14 cellular contexts compared by ENCODE assay signal in genomic region chr16:84663433-84664101, GRCh38. TPM values are rescaled to one million over a fixed set of nuclear protein-coding genes. Genes with fewer than 3 reads are reported as not detected.
A peak's percentile ranks its signal among the peaks of the same experiment; 100 is the strongest.
DNase-seq lines count a peak whose midpoint lies in the region; ATAC-seq and TF ChIP-seq lines count a peak whose summit lies in the region.
"Had no signal": no experiment of that assay in that cellular context is flagged by ENCODE, and none has a peak within 500 bp of the region (broad histone marks: within the 10 kb centered on the region; RNA-seq: fewer than 3 reads in every experiment).

No MANE protein-coding gene starts in this region.

- no peak for TF ChIP-seq CTCF in type B pancreatic cell (conservative IDR thresholded peaks at IDR 0.05)
- TF ChIP-seq CTCF in dorsolateral prefrontal cortex (IDR thresholded peaks at IDR 0.05 in 54 of 56, conservative IDR thresholded peaks at IDR 0.05 in 2 of 56; ENCODE audit: low read depth in 1 of 56, partially characterized antibody in 56 of 56), result no peak
- no peak for TF ChIP-seq CTCF in suprapubic skin (IDR thresholded peaks at IDR 0.05)
- no peak for TF ChIP-seq CTCF in thyroid gland (IDR thresholded peaks at IDR 0.05)

- H3K27ac Mint-ChIP-seq in type B pancreatic cell, result no peak overlapping the region
- H3K27ac Mint-ChIP-seq: immature natural killer cell; nephron; T-helper 1 cell treated with Interleukin-12 subunit alpha and Interleukin-12 subunit beta and Interleukin-4 antibody, amounts not matched to agents 30 μg/mL and 1 μg/mL, for 36 hours had no signal

- no peaks in the 10 kb centered on the region for H3K9me3 Mint-ChIP-seq in type B pancreatic cell
- H3K9me3 Mint-ChIP-seq: immature natural killer cell; nephron; T-helper 1 cell treated with Interleukin-12 subunit alpha and Interleukin-12 subunit beta and Interleukin-4 antibody, amounts not matched to agents 30 μg/mL and 1 μg/mL, for 36 hours had no signal

- no peak overlapping the region for H2AFZ ChIP-seq in mesenchymal stem cell (ENCODE audit: low read depth, low read length)

- no peak overlapping the region for H3K4ac ChIP-seq in mesenchymal stem cell (ENCODE audit: low read depth in 1 of 2, low read length in 2 of 2)

- H2BK12ac ChIP-seq in mesenchymal stem cell (ENCODE audit: low read length in 2 of 2), result no peak overlapping the region

- H3K14ac ChIP-seq in mesenchymal stem cell (ENCODE audit: low read length in 2 of 2), result no peak overlapping the region

- no peak for TF ChIP-seq POLR2A in suprapubic skin (IDR thresholded peaks at IDR 0.05)
- TF ChIP-seq POLR2A in thyroid gland (IDR thresholded peaks at IDR 0.05), result no peak

- no peak overlapping the region for H3K9ac ChIP-seq in mesenchymal stem cell (ENCODE audit: low read length)

- H3K36me3 ChIP-seq in mesenchymal stem cell (ENCODE audit: control insufficient read depth in 1 of 2, insufficient read depth in 2 of 2, low read depth in 1 of 2, low read length in 2 of 2), result peaks cover 80 to 84% of the 10 kb centered on the region in 2 experiments
- H3K36me3 ChIP-seq in suprapubic skin, result peaks cover 79% of the 10 kb centered on the region
- H3K36me3 ChIP-seq in thyroid gland, result peaks cover 51 to 55% of the 10 kb centered on the region in 2 donors

- no peak overlapping the region for H3K23ac ChIP-seq in mesenchymal stem cell (ENCODE audit: low read length in 2 of 2)

- no peak overlapping the region for H2BK120ac ChIP-seq in mesenchymal stem cell (ENCODE audit: low read depth, low read length)

- H2BK15ac ChIP-seq in mesenchymal stem cell (ENCODE audit: low read depth, poor library complexity, severe bottlenecking), result no peak overlapping the region

- DNase-seq in mesenchymal stem cell (peak; percentile 69), type B pancreatic cell (ENCODE audit: extremely low spot score, unreplicated experiment) (no peak), dorsolateral prefrontal cortex (no peak), suprapubic skin (ENCODE audit: low spot score in 2 of 2) (no peak), thyroid gland (no peak)
- DNase-seq: immature natural killer cell, NCI-H226 had no signal

- H3K79me1 ChIP-seq in mesenchymal stem cell (replicated peaks; ENCODE audit: low read length, poor library complexity, severe bottlenecking), result peaks cover 54% of the 10 kb centered on the region

- peaks cover 21% of the 10 kb centered on the region for H3K36me3 Mint-ChIP-seq in type B pancreatic cell

- peaks cover 17% of the 10 kb centered on the region for H3K4me1 Mint-ChIP-seq in type B pancreatic cell (ENCODE audit: unreplicated experiment)
- H3K4me1 Mint-ChIP-seq: nephron had no signal

- H3K4me3 ChIP-seq in mesenchymal stem cell (ENCODE audit: insufficient read depth in 1 of 2, low read depth in 1 of 2, low read length in 2 of 2), result no peak overlapping the region
- H3K4me3 ChIP-seq in dorsolateral prefrontal cortex, result no peak overlapping the region
- no peak overlapping the region for H3K4me3 ChIP-seq in suprapubic skin
- H3K4me3 ChIP-seq in thyroid gland (replicated peaks in 1 of 3), result no peak overlapping the region
- H3K4me3 ChIP-seq: ascending aorta, tibial nerve had no signal

- no peak overlapping the region for H3K18ac ChIP-seq in mesenchymal stem cell (ENCODE audit: low read depth in 1 of 2, low read length in 2 of 2)

- no peaks in the 10 kb centered on the region for H3K27me3 Mint-ChIP-seq in type B pancreatic cell

- H4K91ac ChIP-seq in mesenchymal stem cell (ENCODE audit: low read length), result no peak overlapping the region

- peak; percentile 86 for ATAC-seq in GM18517 (IDR thresholded peaks at IDR 0.05; ENCODE audit: unreplicated experiment)
- ATAC-seq in GM21526 (IDR thresholded peaks at IDR 0.05; ENCODE audit: low FRiP score, unreplicated experiment), result peak; percentile 57
- peak; percentile 74 for ATAC-seq in HG03196 (IDR thresholded peaks at IDR 0.05; ENCODE audit: unreplicated experiment)

- H3K27me3 ChIP-seq in mesenchymal stem cell (ENCODE audit: control insufficient read depth in 1 of 2, insufficient read depth in 1 of 2, low read length in 2 of 2) (no peaks in the 10 kb centered on the region), dorsolateral prefrontal cortex (no peaks in the 10 kb centered on the region), suprapubic skin (no peaks in the 10 kb centered on the region), thyroid gland (no peaks in the 10 kb centered on the region)
- H3K27me3 ChIP-seq: ascending aorta, tibial nerve had no signal

- no peak overlapping the region for H2AK5ac ChIP-seq in mesenchymal stem cell (ENCODE audit: low read length, severe bottlenecking)

- H4K8ac ChIP-seq in mesenchymal stem cell (ENCODE audit: low read length), result no peak overlapping the region

- 51% methylated on average over 6 of the region's 9 CpGs for WGBS in mesenchymal stem cell
- 79% methylated on average over 9 of the region's 9 CpGs for WGBS in suprapubic skin
- WGBS in thyroid gland, 2 donors, result 71 to 74% methylated on average over 9 of the region's 9 CpGs

- no peak overlapping the region for H2BK5ac ChIP-seq in mesenchymal stem cell (ENCODE audit: low read depth, low read length, poor library complexity, severe bottlenecking)

- H3K9me3 ChIP-seq in mesenchymal stem cell (ENCODE audit: control insufficient read depth, low read length), result no peaks in the 10 kb centered on the region
- no peaks in the 10 kb centered on the region for H3K9me3 ChIP-seq in suprapubic skin
- no peaks in the 10 kb centered on the region for H3K9me3 ChIP-seq in thyroid gland
- H3K9me3 ChIP-seq: ascending aorta, tibial nerve had no signal

- H3K4me1 ChIP-seq in mesenchymal stem cell (ENCODE audit: control insufficient read depth, insufficient read depth, low read depth, low read length) (peaks cover 11% of the 10 kb centered on the region), suprapubic skin (no peaks in the 10 kb centered on the region), thyroid gland (no peaks in the 10 kb centered on the region)
- H3K4me1 ChIP-seq: ascending aorta had no signal

- intact Hi-C loops in dorsolateral prefrontal cortex (cut with DNase I) (no loop called here), thyroid gland (cut with DNase I) (no loop called here)

- no peak overlapping the region for H3K4me2 ChIP-seq in mesenchymal stem cell (ENCODE audit: low read length, poor library complexity, severe bottlenecking)

- no peak overlapping the region for H3K4me3 Mint-ChIP-seq in type B pancreatic cell
- H3K4me3 Mint-ChIP-seq: immature natural killer cell; nephron; T-helper 1 cell treated with Interleukin-12 subunit alpha and Interleukin-12 subunit beta and Interleukin-4 antibody, amounts not matched to agents 30 μg/mL and 1 μg/mL, for 36 hours had no signal

- H3K27ac ChIP-seq in mesenchymal stem cell (ENCODE audit: low read length, poor library complexity, severe bottlenecking) (no peak overlapping the region), dorsolateral prefrontal cortex (no peak overlapping the region), suprapubic skin (no peak overlapping the region), thyroid gland (no peak overlapping the region)
- H3K27ac ChIP-seq: ascending aorta, tibial nerve had no signal

- no peak for TF ChIP-seq EP300 in suprapubic skin (IDR thresholded peaks at IDR 0.05)

RNA-seq across cellular contexts. Expression of gene KLHL36, which starts 15.3 kb away (rescaled TPM):
- 19.3 TPM for polyA plus RNA-seq in mesenchymal stem cell (2013, experiment 1 of 2)
- polyA plus RNA-seq in mesenchymal stem cell (2013, experiment 2 of 2), result 18.4 TPM
- total RNA-seq in type B pancreatic cell (ENCODE audit: low replicate concordance) (40.3 and 64.7 TPM in 2 replicates), dorsolateral prefrontal cortex (10 to 100 TPM; 30.4 to 77.3 (median 47.4) TPM), suprapubic skin (10 to 100 TPM; 43.4 to 70.7 (median 67.2) TPM), thyroid gland (100 to 1,000 TPM in 1 of 4 donors, 10 to 100 TPM in 3; 61.7 to 107 (median 78.0) TPM)

RNA-seq across cellular contexts. Expression of gene USP10, which starts 36.2 kb away (rescaled TPM):
- 51.6 TPM for polyA plus RNA-seq in mesenchymal stem cell (2013, experiment 1 of 2)
- polyA plus RNA-seq in mesenchymal stem cell (2013, experiment 2 of 2), result 51.4 TPM
- 97.7 and 110 TPM in 2 replicates for total RNA-seq in type B pancreatic cell (ENCODE audit: low replicate concordance)
- 100 to 1,000 TPM in 1 of 120 experiments, 10 to 100 TPM in 119; 58.1 to 104 (median 76.8) TPM for total RNA-seq in dorsolateral prefrontal cortex
- total RNA-seq in suprapubic skin, result 10 to 100 TPM; 58.5 to 92.2 (median 69.8) TPM
- total RNA-seq in thyroid gland, result 10 to 100 TPM; 63.0 to 98.4 (median 70.9) TPM

RNA-seq across cellular contexts. Expression of gene COTL1, which starts 45.7 kb away (rescaled TPM):
- 264 TPM for polyA plus RNA-seq in mesenchymal stem cell (2013, experiment 1 of 2)
- 251 TPM for polyA plus RNA-seq in mesenchymal stem cell (2013, experiment 2 of 2)
- total RNA-seq in type B pancreatic cell (ENCODE audit: low replicate concordance) (75.6 and 179 TPM in 2 replicates), dorsolateral prefrontal cortex (100 to 1,000 TPM in 6 of 120 experiments, 10 to 100 TPM in 114; 43.3 to 111 (median 76.2) TPM), suprapubic skin (10 to 100 TPM in 2 of 4 donors, 1 to 10 TPM in 2; 7.9 to 12.9 (median 10.3) TPM), thyroid gland (10 to 100 TPM; 26.0 to 39.7 (median 31.4) TPM)
